In the genomic region with DNA sequence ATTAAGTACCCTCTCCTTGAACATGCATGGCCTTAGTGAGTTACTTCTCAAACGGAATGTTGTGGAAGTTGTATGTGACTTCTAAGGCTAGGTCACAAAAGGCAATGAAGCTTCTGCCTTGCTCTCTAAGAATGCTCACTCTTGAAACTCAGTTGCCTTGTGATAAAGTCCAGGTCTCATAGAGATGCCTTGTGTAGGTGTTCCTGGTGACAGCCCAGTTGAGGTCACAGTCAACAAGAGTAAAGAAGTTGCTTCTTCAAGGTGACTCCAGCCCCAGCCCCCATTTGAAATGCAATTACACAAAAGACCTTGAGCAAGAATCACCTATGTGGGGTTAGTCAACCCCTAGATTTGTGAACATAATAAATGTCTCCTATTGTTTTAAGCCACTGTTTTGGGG, we compare ENCODE assay signal across 21 cellular contexts.
"Had no signal": no experiment of that assay in that cellular context is flagged by ENCODE, and none has a peak within 500 bp of the region (broad histone marks: within the 10 kb centered on the region; RNA-seq: fewer than 3 reads in every experiment).

No MANE protein-coding gene starts in this region.

- DNase-seq: dermis blood vessel endothelial cell; effector memory CD8-positive, alpha-beta T cell; hypothalamus; immature natural killer cell; islet precursor cell; kidney glomerular epithelial cell; left ventricle myocardium superior; lower lobe of right lung; right lobe of liver; small intestine; stimulated activated CD4-positive, alpha-beta T cell treated with anti-CD3 and anti-CD28 coated beads, Interleukin-15, amount 100 ng/mL, for 24 hours; stimulated activated CD4-positive, alpha-beta T cell treated with anti-CD3 and anti-CD28 coated beads, Interleukin-2, amount 100 ng/mL, for 48 hours; stimulated activated naive CD4-positive, alpha-beta T cell; stimulated activated naive CD8-positive, alpha-beta T cell treated with anti-CD3 and anti-CD28 coated beads, Interleukin-15, amount 100 ng/mL, for 72 hours; trophoblast cell had no signal

- H2AFZ ChIP-seq: neural progenitor cell, parathyroid adenoma had no signal

- H3K4me1 ChIP-seq: neural progenitor cell, parathyroid adenoma, right lobe of liver, suprapubic skin had no signal

- H3K4me3 Mint-ChIP-seq: effector memory CD8-positive, alpha-beta T cell; immature natural killer cell; nephron; neural progenitor cell; stimulated activated naive CD8-positive, alpha-beta T cell treated with anti-CD3 and anti-CD28 coated beads, Interleukin-15, amount 100 ng/mL, for 72 hours had no signal

- H3K9me3 Mint-ChIP-seq: effector memory CD8-positive, alpha-beta T cell; immature natural killer cell; nephron; neural progenitor cell; stimulated activated naive CD8-positive, alpha-beta T cell treated with anti-CD3 and anti-CD28 coated beads, Interleukin-15, amount 100 ng/mL, for 72 hours had no signal

- ATAC-seq: effector memory CD8-positive, alpha-beta T cell; left ventricle myocardium superior; right lobe of liver; stimulated activated naive CD8-positive, alpha-beta T cell treated with anti-CD3 and anti-CD28 coated beads, Interleukin-15, amount 100 ng/mL, for 72 hours had no signal

- H3K9me3 ChIP-seq: lower lobe of right lung, right lobe of liver, suprapubic skin had no signal

- H3K36me3 ChIP-seq: lower lobe of right lung, neural progenitor cell, right lobe of liver had no signal

- H3K9ac ChIP-seq: neural progenitor cell, parathyroid adenoma had no signal

- H3K27me3 Mint-ChIP-seq: effector memory CD8-positive, alpha-beta T cell; progenitor cell of endocrine pancreas; stimulated activated naive CD8-positive, alpha-beta T cell treated with anti-CD3 and anti-CD28 coated beads, Interleukin-15, amount 100 ng/mL, for 72 hours had no signal

- H3K27me3 ChIP-seq: neural progenitor cell, right lobe of liver, suprapubic skin had no signal

- H3K27ac ChIP-seq: coronary artery, lower lobe of right lung, neural progenitor cell, parathyroid adenoma, right lobe of liver, suprapubic skin had no signal

- H3K27ac Mint-ChIP-seq: nephron, neural progenitor cell, progenitor cell of endocrine pancreas had no signal

- H3K4me2 ChIP-seq: neural progenitor cell had no signal

- H3K4me1 Mint-ChIP-seq: neural progenitor cell had no signal

- H3K4me3 ChIP-seq: coronary artery, lower lobe of right lung, neural progenitor cell, right lobe of liver, suprapubic skin had no signal
